In the genomic region with DNA sequence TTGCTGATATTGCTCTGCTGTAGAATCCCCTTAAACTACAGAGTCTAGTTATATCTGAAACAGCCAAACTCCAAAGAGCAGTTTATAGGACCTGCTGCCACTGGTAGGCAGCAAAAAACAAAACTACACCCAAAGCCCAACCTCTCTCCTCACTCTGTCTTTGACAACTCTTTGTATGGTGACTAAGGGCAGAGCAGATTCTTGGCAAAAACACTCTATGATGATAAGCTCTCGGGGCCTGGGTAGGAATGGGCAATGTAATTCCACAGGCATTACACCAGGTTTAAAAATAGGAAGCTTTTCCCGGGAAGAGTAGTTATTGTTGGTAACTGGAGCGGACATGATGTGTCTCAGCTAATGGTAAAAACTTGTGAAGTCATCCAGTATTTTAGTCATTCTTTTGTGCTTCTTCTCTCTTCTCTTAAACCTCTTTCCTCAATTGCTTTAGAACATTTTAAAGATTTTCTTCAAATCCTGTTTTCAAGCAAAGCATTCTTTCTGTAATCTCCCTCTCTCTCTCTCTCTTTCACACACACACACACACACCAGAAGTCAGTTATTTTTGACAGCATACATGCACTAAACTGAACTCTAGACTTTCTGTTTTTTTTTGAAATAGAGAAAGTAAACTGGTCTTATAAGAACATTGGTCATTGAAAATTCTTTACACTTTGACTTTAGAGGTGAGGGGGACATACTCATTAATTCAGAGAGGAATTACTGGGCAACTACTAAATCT, we compare ENCODE assay signal across 12 cellular contexts.
DNase-seq lines count a peak whose midpoint lies in the region; ATAC-seq, FAIRE-seq and TF ChIP-seq lines count a peak whose summit lies in the region.
"Had no signal": no experiment of that assay in that cellular context is flagged by ENCODE, and none has a peak within 500 bp of the region (broad histone marks: within the 10 kb centered on the region; RNA-seq: fewer than 3 reads in every experiment).

No MANE protein-coding gene starts in this region.

- peaks cover 8% of the 10 kb centered on the region for H3K9me3 Mint-ChIP-seq in CD4-positive, alpha-beta T cell

- H3K36me3 Mint-ChIP-seq in CD4-positive, alpha-beta T cell (ENCODE audit: low read depth): no peaks in the 10 kb centered on the region

- no peak overlapping the region for H3K4me3 Mint-ChIP-seq in CD4-positive, alpha-beta T cell
- H3K4me3 Mint-ChIP-seq: nephron progenitor cell had no signal

- POLR2A ChIA-PET in CD4-positive, alpha-beta T cell (lab: Charles Lee): no interaction called here

- H3K27me3 ChIP-seq in CD4-positive, alpha-beta T cell (ENCODE audit: control insufficient read depth, insufficient read depth, low read length): no peaks in the 10 kb centered on the region
- H3K27me3 ChIP-seq in spleen (replicated peaks in 1 of 7): no peaks in the 10 kb centered on the region

- H3K4me3 ChIP-seq in coronary artery (no peak overlapping the region), mesodermal cell (ENCODE audit: extremely low read depth, insufficient read depth, low read length, poor library complexity, severe bottlenecking) (no peak overlapping the region), spleen (no peak overlapping the region)

- no peaks in the 10 kb centered on the region for H3K9me3 ChIP-seq in mesodermal cell (ENCODE audit: control insufficient read depth, low read length)
- H3K9me3 ChIP-seq in CD4-positive, alpha-beta T cell (ENCODE audit: control insufficient read depth, low read length): peaks cover 9% of the 10 kb centered on the region
- peaks cover 3 to 26% (median 20%) of the 10 kb centered on the region in 8 donors for H3K9me3 ChIP-seq in spleen

- no peak for TF ChIP-seq POLR2A in spleen (IDR thresholded peaks at IDR 0.05)

- no peak for FAIRE-seq in urothelium cell line (lab: Jason Lieb, UNC)

- no peak for TF ChIP-seq CTCF in coronary artery (IDR thresholded peaks at IDR 0.05)
- TF ChIP-seq CTCF in CD4-positive, alpha-beta T cell (IDR thresholded peaks at IDR 0.05): no peak
- TF ChIP-seq CTCF in spleen (IDR thresholded peaks at IDR 0.05 in 8 of 11, conservative IDR thresholded peaks at IDR 0.05 in 3 of 11): no peak

- peak; percentile 16 for DNase-seq in M059J (ENCODE audit: low read depth)
- DNase-seq in coronary artery (ENCODE audit: low spot score): peak; percentile 73
- peak; percentile 64 for DNase-seq in urothelium cell line (ENCODE audit: low spot score)
- no peak for DNase-seq in CD4-positive, alpha-beta T cell
- no peak for DNase-seq in spleen
- DNase-seq: activated gamma-delta T cell treated with Interleukin-2 at 50 U/mL for 16 hours, glutamatergic neuron, NCI-H510A treated with DMSO at 0.1 percent for 48 hours, nephron progenitor cell, T-helper 9 cell had no signal

- H3K4me1 ChIP-seq in mesodermal cell (ENCODE audit: control insufficient read depth, insufficient read depth, low read length, poor library complexity, severe bottlenecking): peaks cover 10% of the 10 kb centered on the region
- no peaks in the 10 kb centered on the region for H3K4me1 ChIP-seq in spleen

- intact Hi-C loops in CD4-positive, alpha-beta T cell (cut with DNase I, micrococcal nuclease): no loop called here
- intact Hi-C loops in spleen (cut with DNase I; ENCODE audit: low total_unique reads): no loop called here

- peak overlapping the region; percentile 91 to 93 for H3K27ac ChIP-seq in coronary artery
- H3K27ac ChIP-seq in mesodermal cell (ENCODE audit: low read depth, low read length, severe bottlenecking): peak overlapping the region; percentile 97
- H3K27ac ChIP-seq in CD4-positive, alpha-beta T cell (ENCODE audit: low read depth, low read length): no peak overlapping the region
- no peak overlapping the region for H3K27ac ChIP-seq in spleen

- WGBS in mesodermal cell (ENCODE audit: insufficient coverage in 2 of 2), 2 experiments: no CpG with 5 or more reads among the region's 3 CpGs
- 67 to 85% (median 76%) methylated on average over 3 of the region's 3 CpGs for WGBS in spleen, 5 donors

- CTCF ChIA-PET in CD4-positive, alpha-beta T cell (lab: Charles Lee): no interaction called here

- H3K27ac Mint-ChIP-seq in CD4-positive, alpha-beta T cell: no peak overlapping the region
- H3K27ac Mint-ChIP-seq: nephron progenitor cell had no signal

- H3K36me3 ChIP-seq in mesodermal cell (ENCODE audit: control insufficient read depth, insufficient read depth, low read length): no peaks in the 10 kb centered on the region
- H3K36me3 ChIP-seq in spleen: no peaks in the 10 kb centered on the region

- H3K27me3 Mint-ChIP-seq in CD4-positive, alpha-beta T cell: no peaks in the 10 kb centered on the region

- no peaks in the 10 kb centered on the region for H3K4me1 Mint-ChIP-seq in CD4-positive, alpha-beta T cell (ENCODE audit: low read depth)
- H3K4me1 Mint-ChIP-seq: nephron progenitor cell had no signal

- no peak for ATAC-seq in CD4-positive, alpha-beta T cell (ENCODE audit: poor library complexity)
- ATAC-seq in GM21825 (IDR thresholded peaks at IDR 0.05; ENCODE audit: unreplicated experiment): no peak

Comparison
In these comparisons a context has a peak if more than half of its experiments do, and no peak if none do; other contexts are left out.
1. DNase-seq: peak in M059J (single experiment), coronary artery (single experiment) and urothelium cell line (single experiment); none in CD4-positive, alpha-beta T cell (0 of 10) and spleen (single experiment).
2. H3K27ac ChIP-seq: peak in coronary artery (2 of 2) and mesodermal cell (single experiment); none in CD4-positive, alpha-beta T cell (single experiment) and spleen (0 of 8).